In genomic region chr7:4904346-4904745, GRCh38 we compare ENCODE assay signal across 11 cellular contexts. TPM values are rescaled to one million over a fixed set of nuclear protein-coding genes. Genes with fewer than 3 reads are reported as not detected.
"Had no signal": no experiment of that assay in that cellular context is flagged by ENCODE, and none has a peak within 500 bp of the region (broad histone marks: within the 10 kb centered on the region; RNA-seq: fewer than 3 reads in every experiment).

No MANE protein-coding gene starts in this region.

- H3K4me3 ChIP-seq: GM23338, HAP-1 had no signal

- H3K27ac ChIP-seq: KMS-11 had no signal

- FAIRE-seq: HTR-8/SVneo had no signal

- H2AFZ ChIP-seq: GM23338 had no signal

- H3K36me3 ChIP-seq: HAP-1 had no signal

- H3K4me3 Mint-ChIP-seq: GM23338, HFFc6 had no signal

- H3K4me1 Mint-ChIP-seq: GM23338 had no signal

- H3K4me2 ChIP-seq: GM23338, KMS-11 had no signal

- ATAC-seq: GM23338, HCT116 had no signal

- H3K27ac Mint-ChIP-seq: GM23338, HFFc6 had no signal

- H3K9me3 ChIP-seq: HAP-1 had no signal

- H3K9ac ChIP-seq: KMS-11 had no signal

- DNase-seq: H7, HFFc6, IMR-90, KBM-7 had no signal

- H3K9me3 Mint-ChIP-seq: HFFc6 had no signal

- H3K4me1 ChIP-seq: HAP-1 had no signal

RNA-seq across cellular contexts. Expression of gene RADIL, which starts 20.8 kb away (rescaled TPM):
- total RNA-seq: HT-29 had no signal

RNA-seq across cellular contexts. Expression of gene PAPOLB, which starts 42.5 kb away (rescaled TPM):
- total RNA-seq: HFFc6, HT-29 had no signal
- polyA plus RNA-seq: IMR-90 had no signal

RNA-seq across cellular contexts. Expression of gene MMD2, which starts 54.6 kb away (rescaled TPM):
- total RNA-seq: H4, H7, HFFc6, HT-29, IMR-90 had no signal
- polyA plus RNA-seq: IMR-90 had no signal
